7 cellular contexts compared by ENCODE assay signal in the genomic region with DNA sequence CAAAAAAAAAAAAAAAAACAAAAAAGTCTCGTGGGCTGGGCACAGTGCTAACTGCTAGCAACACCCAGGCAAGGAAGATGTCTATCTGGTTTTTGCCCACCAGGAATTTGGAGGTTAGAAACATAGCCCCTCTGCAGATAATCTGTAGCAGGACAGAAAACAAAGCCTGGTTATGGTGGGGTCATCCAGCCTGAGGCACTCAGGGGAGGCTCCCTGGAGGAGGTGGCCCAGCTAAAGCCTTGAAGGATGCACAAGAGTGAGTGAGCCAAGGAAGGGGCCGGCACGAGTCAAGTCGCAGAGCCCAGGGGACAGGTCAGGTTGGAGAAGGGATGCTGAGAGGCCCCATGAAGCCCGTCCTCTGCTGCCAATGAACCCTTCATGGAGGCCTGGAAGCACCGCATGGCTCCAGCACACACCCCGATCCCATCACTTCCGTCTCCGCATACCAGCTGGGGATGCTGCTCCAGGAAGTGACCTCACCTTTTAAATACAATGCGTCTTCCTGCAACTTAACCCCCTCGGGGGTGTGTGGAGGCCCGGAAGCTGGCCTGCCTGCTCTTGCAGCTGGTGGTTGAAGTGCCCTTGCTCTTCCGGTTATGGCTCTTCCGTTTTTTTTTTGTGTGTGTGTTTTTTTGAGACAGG.
DNase-seq lines count a peak whose midpoint lies in the region; ATAC-seq and TF ChIP-seq lines count a peak whose summit lies in the region.

No MANE protein-coding gene starts in this region.

- peak overlapping the region; percentile 7 to 90 (median 85); a peak in 21 of 22 replicates for H3K27ac ChIP-seq in BLaER1 treated with 17β-estradiol and CSF1 and Interleukin-3, amounts not matched to agents 10 nM and 100 nM
- H3K27ac ChIP-seq in DOHH2 (ENCODE audit: low read depth, low read length), result no peak overlapping the region

- H3K4me3 Mint-ChIP-seq in T-cell, result peak overlapping the region in 1 of 3 donors; percentile 7

- H3K36me3 ChIP-seq in BLaER1 treated with 17β-estradiol and CSF1 and Interleukin-3, amounts not matched to agents 10 nM and 100 nM, result no peaks in the 10 kb centered on the region
- no peaks in the 10 kb centered on the region for H3K36me3 ChIP-seq in DOHH2 (ENCODE audit: control insufficient read depth, low read length)

- H3K36me3 Mint-ChIP-seq in T-cell, result no peaks in the 10 kb centered on the region

- DNase-seq in T-cell (peak in 24 of 34 experiments; percentile 2 to 55 (median 27)), glomerular endothelial cell (ENCODE audit: extremely low read depth, low read depth, low spot score) (peak; percentile 9), DMS 273 treated with DMSO at 0.1 percent for 48 hours (lab: John Stamatoyannopoulos, UW) (no peak), NCI-H1930 (lab: John Stamatoyannopoulos, UW) (no peak), NCI-H128 (lab: John Stamatoyannopoulos, UW; ENCODE audit: unreplicated experiment) (no peak)

- CTCF ChIA-PET in T-cell (lab: Charles Lee), result no interaction called here

- no peaks in the 10 kb centered on the region for H3K27me3 ChIP-seq in BLaER1 treated with 17β-estradiol and CSF1 and Interleukin-3, amounts not matched to agents 10 nM and 100 nM
- no peaks in the 10 kb centered on the region for H3K27me3 ChIP-seq in DOHH2 (ENCODE audit: control insufficient read depth, low read length)

- no peaks in the 10 kb centered on the region for H3K9me3 ChIP-seq in BLaER1 treated with 17β-estradiol and CSF1 and Interleukin-3, amounts not matched to agents 10 nM and 100 nM (replicated peaks in 1 of 11)
- H3K9me3 ChIP-seq in DOHH2 (ENCODE audit: control insufficient read depth, insufficient read depth, low read length), result no peaks in the 10 kb centered on the region

- ATAC-seq in T-cell (replicated peaks in 1 of 4), result peak; percentile 57 to 71 (median 63)

- no peaks in the 10 kb centered on the region for H3K27me3 Mint-ChIP-seq in T-cell

- peak overlapping the region; percentile 22 to 59 (median 54); a peak in 15 of 20 replicates for H3K4me3 ChIP-seq in BLaER1 treated with 17β-estradiol and CSF1 and Interleukin-3, amounts not matched to agents 10 nM and 100 nM
- H3K4me3 ChIP-seq in DOHH2 (ENCODE audit: low read length), result no peak overlapping the region

- no peak for TF ChIP-seq CTCF in DOHH2 (IDR thresholded peaks at IDR 0.05; ENCODE audit: low read depth, low read length, poor library complexity, severe bottlenecking)

- peak overlapping the region; percentile 77 to 99 (median 94) for H3K4me2 ChIP-seq in BLaER1 treated with 17β-estradiol and CSF1 and Interleukin-3, amounts not matched to agents 10 nM and 100 nM
- H3K4me2 ChIP-seq in DOHH2 (ENCODE audit: low read length), result peak overlapping the region; percentile 36; the same call in 1 of the 2 replicates

- POLR2A ChIA-PET in T-cell (lab: Charles Lee), result no interaction called here

- H3K9me3 Mint-ChIP-seq in T-cell, result no peaks in the 10 kb centered on the region

- no peaks in the 10 kb centered on the region for H3K79me2 ChIP-seq in DOHH2 (ENCODE audit: control insufficient read depth, low read length)

- H3K4me1 Mint-ChIP-seq in T-cell, result peaks cover 8 to 13% (median 12%) of the 10 kb centered on the region in 3 donors

- peak overlapping the region in 10 of 11 experiments; percentile 45 to 79 (median 72); a peak in 18 of 22 replicates for H3K9ac ChIP-seq in BLaER1 treated with 17β-estradiol and CSF1 and Interleukin-3, amounts not matched to agents 10 nM and 100 nM

- H3K4me1 ChIP-seq in BLaER1 treated with 17β-estradiol and CSF1 and Interleukin-3, amounts not matched to agents 10 nM and 100 nM, result peaks cover 36 to 67% (median 56%) of the 10 kb centered on the region in 10 experiments
- peaks cover 10% of the 10 kb centered on the region for H3K4me1 ChIP-seq in DOHH2 (ENCODE audit: control insufficient read depth, low read length)

- H3F3A ChIP-seq in DOHH2 (ENCODE audit: control insufficient read depth, insufficient read depth), result no peaks in the 10 kb centered on the region

- no peaks in the 10 kb centered on the region for H3K9me2 ChIP-seq in DOHH2 (replicated peaks; ENCODE audit: control insufficient read depth, low read length)

- H4K20me1 ChIP-seq in BLaER1 treated with 17β-estradiol and CSF1 and Interleukin-3, amounts not matched to agents 10 nM and 100 nM, result no peaks in the 10 kb centered on the region
- no peaks in the 10 kb centered on the region for H4K20me1 ChIP-seq in DOHH2 (ENCODE audit: control insufficient read depth, insufficient read depth, low read depth, low read length)

- peak overlapping the region in 1 of 2 donors; percentile 39 for H3K27ac Mint-ChIP-seq in T-cell

Comparison
In these comparisons a context has a peak if more than half of its experiments do, and no peak if none do; other contexts are left out.
1. DNase-seq: peak in T-cell (24 of 34) and glomerular endothelial cell (single experiment); none in DMS 273 treated with DMSO at 0.1 percent for 48 hours (single experiment), NCI-H1930 (0 of 2) and NCI-H128 (single experiment).